Comparison of ENCODE assay signal across 1 cellular context in genomic region chr18:49459404-49460171, GRCh38.
A peak's percentile ranks its signal among the peaks of the same experiment; 100 is the strongest.
TF ChIP-seq lines count a peak whose summit lies in the region.

No MANE protein-coding gene starts in this region.

TF ChIP-seq in K562, 482 proteins besides CTCF, POLR2A, EP300 and RAD21 (continued from another document):
- peak; percentile 7; the same call in 1 of the 2 replicates for TF ChIP-seq VEZF1 (CRISPR knock-in tag; IDR thresholded peaks at IDR 0.05)
- TF ChIP-seq ZNF740 (CRISPR knock-in tag; IDR thresholded peaks at IDR 0.05): no peak
- TF ChIP-seq ZNF740 (tag; IDR thresholded peaks at IDR 0.05): 0 out of 4 replicates have a peak, but pooled peaks of 1 of the 2 experiments have one; percentile 38
- no peak for TF ChIP-seq ELF2 (CRISPR knock-in tag; IDR thresholded peaks at IDR 0.05)
- TF ChIP-seq PRDM10 (IDR thresholded peaks at IDR 0.05; ENCODE audit: partially characterized antibody): peak; percentile 82
